Comparison of ENCODE assay signal across 20 cellular contexts in genomic region chr11:19352072-19352735, GRCh38.
"Had no signal": no experiment of that assay in that cellular context is flagged by ENCODE, and none has a peak within 500 bp of the region (broad histone marks: within the 10 kb centered on the region; RNA-seq: fewer than 3 reads in every experiment).

No MANE protein-coding gene starts in this region.

- H3K4me3 Mint-ChIP-seq: activated B cell treated with CpG ODN at 0.5 μM for 24 hours; activated CD4-positive, alpha-beta T cell treated with anti-CD3 and anti-CD28 coated beads for 36 hours; activated naive CD8-positive, alpha-beta T cell; activated T-cell treated with anti-CD3 and anti-CD28 coated beads, Interleukin-2, amount 50 U/mL, for 24 hours; activated T-helper 17 cell treated with anti-CD3 and anti-CD28 coated beads, Interleukin-2, amount 50 U/mL, for 72 hours; naive thymus-derived CD4-positive, alpha-beta T cell; T-helper 1 cell treated with Interleukin-12 subunit alpha and Interleukin-12 subunit beta and Interleukin-4 antibody, amounts not matched to agents 30 μg/mL and 1 μg/mL, for 36 hours had no signal

- H3K9me3 Mint-ChIP-seq: activated B cell treated with CpG ODN at 0.5 μM for 24 hours; activated T-cell treated with anti-CD3 and anti-CD28 coated beads, Interleukin-2, amount 50 U/mL, for 24 hours; activated T-helper 17 cell treated with anti-CD3 and anti-CD28 coated beads, Interleukin-2, amount 50 U/mL, for 72 hours; T-helper 1 cell treated with Interleukin-12 subunit alpha and Interleukin-12 subunit beta and Interleukin-4 antibody, amounts not matched to agents 30 μg/mL and 1 μg/mL, for 36 hours had no signal

- H3K27ac Mint-ChIP-seq: activated B cell treated with CpG ODN at 0.5 μM for 24 hours; activated CD4-positive, alpha-beta T cell treated with anti-CD3 and anti-CD28 coated beads for 36 hours; activated naive CD8-positive, alpha-beta T cell; activated T-cell treated with anti-CD3 and anti-CD28 coated beads, Interleukin-2, amount 50 U/mL, for 24 hours; activated T-helper 17 cell treated with anti-CD3 and anti-CD28 coated beads, Interleukin-2, amount 50 U/mL, for 72 hours; T-helper 1 cell treated with Interleukin-12 subunit alpha and Interleukin-12 subunit beta and Interleukin-4 antibody, amounts not matched to agents 30 μg/mL and 1 μg/mL, for 36 hours had no signal

- H3K4me1 Mint-ChIP-seq: activated B cell treated with CpG ODN at 0.5 μM for 24 hours; activated CD4-positive, alpha-beta T cell treated with anti-CD3 and anti-CD28 coated beads for 36 hours; activated T-helper 17 cell treated with anti-CD3 and anti-CD28 coated beads, Interleukin-2, amount 50 U/mL, for 72 hours; naive thymus-derived CD4-positive, alpha-beta T cell had no signal

- H3K27me3 ChIP-seq: upper lobe of left lung had no signal

- H3K9me3 ChIP-seq: lower lobe of right lung, thoracic aorta, upper lobe of left lung had no signal

- H3K36me3 ChIP-seq: lower lobe of right lung, thoracic aorta, upper lobe of left lung had no signal

- H3K27ac ChIP-seq: lower lobe of right lung, thoracic aorta, upper lobe of left lung had no signal

- H3K4me3 ChIP-seq: lower lobe of right lung, thoracic aorta, upper lobe of left lung had no signal

- ATAC-seq: activated CD4-positive, alpha-beta T cell treated with anti-CD3 and anti-CD28 coated beads for 36 hours; activated T-helper 17 cell treated with anti-CD3 and anti-CD28 coated beads, Interleukin-2, amount 50 U/mL, for 72 hours; lower lobe of right lung; naive thymus-derived CD4-positive, alpha-beta T cell had no signal

- DNase-seq: activated B cell treated with CpG ODN at 0.5 μM for 24 hours; activated CD4-positive, alpha-beta T cell treated with anti-CD3 and anti-CD28 coated beads for 36 hours; activated CD4-positive, alpha-beta T cell treated with anti-CD3 and anti-CD28 coated beads, Interleukin-2, amount 50 U/mL, for 4 hours; activated CD8-positive, alpha-beta memory T cell treated with anti-CD3 and anti-CD28 coated beads for 24 hours; activated CD8-positive, alpha-beta memory T cell treated with anti-CD3 and anti-CD28 coated beads, Interleukin-2, amount 50 U/mL, for 4 hours; activated naive CD4-positive, alpha-beta T cell; activated T-cell treated with anti-CD3 and anti-CD28 coated beads, Interleukin-2, amount 50 U/mL, for 24 hours; kidney; lower lobe of right lung; mesendoderm; naive thymus-derived CD4-positive, alpha-beta T cell; retina; stimulated activated CD4-positive, alpha-beta T cell treated with anti-CD3 and anti-CD28 coated beads, Interleukin-4, amount 100 ng/mL, for 24 hours; stimulated activated naive CD4-positive, alpha-beta T cell treated with Interleukin-2 at 50 U/mL for 16 hours; T1000; upper lobe of left lung had no signal

- H3K36me3 Mint-ChIP-seq: activated naive CD8-positive, alpha-beta T cell; naive thymus-derived CD4-positive, alpha-beta T cell had no signal
